Comparison of ENCODE assay signal across 8 cellular contexts in the genomic region with DNA sequence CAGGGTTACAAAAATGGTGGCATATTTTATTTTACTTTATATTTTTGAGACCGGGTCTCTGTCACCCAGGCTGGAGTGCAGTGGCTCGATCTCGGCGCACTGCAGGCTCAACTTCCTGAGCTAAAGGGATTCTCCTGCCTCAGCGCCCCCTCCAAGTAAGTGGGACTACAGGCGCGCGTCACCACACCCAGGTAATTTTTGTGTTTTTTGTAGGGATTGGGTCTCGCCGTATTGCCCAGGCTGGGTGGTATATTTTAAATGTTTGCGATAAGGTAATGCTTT. TPM values are rescaled to one million over a fixed set of nuclear protein-coding genes. Genes with fewer than 3 reads are reported as not detected.
DNase-seq lines count a peak whose midpoint lies in the region; TF ChIP-seq lines count a peak whose summit lies in the region.

No MANE protein-coding gene starts in this region.

- H3K4me2 ChIP-seq in BLaER1 treated with 17β-estradiol and CSF1 and Interleukin-3, amounts not matched to agents 10 nM and 100 nM = peak overlapping the region; percentile 85 to 99 (median 92)
- H3K4me2 ChIP-seq in MM.1S (ENCODE audit: low read depth, low read length) (peak overlapping the region; percentile 76; the same call in 1 of the 2 replicates), neural progenitor cell (peak overlapping the region; percentile 77)

- no peaks in the 10 kb centered on the region for H3K9me2 ChIP-seq in MM.1S (replicated peaks; ENCODE audit: insufficient read depth, low read length)

- peaks cover 0 to 32% (median 5%) of the 10 kb centered on the region in 11 experiments; a peak in 8 of 22 replicates for H4K20me1 ChIP-seq in BLaER1 treated with 17β-estradiol and CSF1 and Interleukin-3, amounts not matched to agents 10 nM and 100 nM
- H4K20me1 ChIP-seq in MM.1S (ENCODE audit: insufficient read depth, low read length) (no peaks in the 10 kb centered on the region), neural progenitor cell (ENCODE audit: low read depth) (no peaks in the 10 kb centered on the region)

- H3K79me2 ChIP-seq in MM.1S (ENCODE audit: low read length) (no peaks in the 10 kb centered on the region), neural progenitor cell (ENCODE audit: low read depth) (no peaks in the 10 kb centered on the region)

- H3K36me3 ChIP-seq in BLaER1 treated with 17β-estradiol and CSF1 and Interleukin-3, amounts not matched to agents 10 nM and 100 nM = peaks cover 0 to 26% (median 0%) of the 10 kb centered on the region in 11 experiments; a peak in 12 of 22 replicates
- no peaks in the 10 kb centered on the region for H3K36me3 ChIP-seq in MM.1S (replicated peaks; ENCODE audit: insufficient read depth, low read length)
- H3K36me3 ChIP-seq in neural progenitor cell = no peaks in the 10 kb centered on the region

- no peaks in the 10 kb centered on the region for H3K9me3 ChIP-seq in BLaER1 treated with 17β-estradiol and CSF1 and Interleukin-3, amounts not matched to agents 10 nM and 100 nM (replicated peaks in 1 of 11)
- H3K9me3 ChIP-seq in MM.1S (replicated peaks; ENCODE audit: insufficient read depth, low read length) = no peaks in the 10 kb centered on the region
- H3K9me3 ChIP-seq in neural progenitor cell (ENCODE audit: low read depth) = no peaks in the 10 kb centered on the region

- peak overlapping the region; percentile 79 for H3K4me3 Mint-ChIP-seq in neural progenitor cell

- TF ChIP-seq CTCF in MM.1S (IDR thresholded peaks at IDR 0.05; ENCODE audit: low read length) = no peak
- TF ChIP-seq CTCF in coronary artery (IDR thresholded peaks at IDR 0.05) = no peak
- no peak for TF ChIP-seq CTCF in neural progenitor cell (IDR thresholded peaks at IDR 0.05)

- H3K4me1 Mint-ChIP-seq in neural progenitor cell = peaks cover 20% of the 10 kb centered on the region

- H3K4me1 ChIP-seq in BLaER1 treated with 17β-estradiol and CSF1 and Interleukin-3, amounts not matched to agents 10 nM and 100 nM = peaks cover 34 to 57% (median 45%) of the 10 kb centered on the region in 10 experiments
- peaks cover 26% of the 10 kb centered on the region for H3K4me1 ChIP-seq in MM.1S (ENCODE audit: low read length)
- H3K4me1 ChIP-seq in neural progenitor cell = peaks cover 5% of the 10 kb centered on the region

- peaks cover 42% of the 10 kb centered on the region for H3K27me3 Mint-ChIP-seq in neural progenitor cell (ENCODE audit: insufficient read depth, low read depth)

- no peaks in the 10 kb centered on the region for H3K9me3 Mint-ChIP-seq in neural progenitor cell

- H2AFZ ChIP-seq in MM.1S (ENCODE audit: low read length) (no peak overlapping the region), neural progenitor cell (replicated peaks) (no peak overlapping the region)

- no peak overlapping the region; a peak in 1 of 22 replicates for H3K9ac ChIP-seq in BLaER1 treated with 17β-estradiol and CSF1 and Interleukin-3, amounts not matched to agents 10 nM and 100 nM
- no peak overlapping the region for H3K9ac ChIP-seq in MM.1S (ENCODE audit: low read length)
- no peak overlapping the region for H3K9ac ChIP-seq in neural progenitor cell

- H3K36me3 Mint-ChIP-seq in neural progenitor cell = no peaks in the 10 kb centered on the region

- H3K27ac ChIP-seq in BLaER1 treated with 17β-estradiol and CSF1 and Interleukin-3, amounts not matched to agents 10 nM and 100 nM = peak overlapping the region in 1 of 11 experiments; percentile 85; a peak in 1 of 22 replicates
- no peak overlapping the region for H3K27ac ChIP-seq in MM.1S (ENCODE audit: low read length)
- peak overlapping the region; percentile 60 to 88 for H3K27ac ChIP-seq in coronary artery
- no peak overlapping the region for H3K27ac ChIP-seq in neural progenitor cell

- H3K27ac Mint-ChIP-seq in neural progenitor cell = no peak overlapping the region

- H3K27me3 ChIP-seq in BLaER1 treated with 17β-estradiol and CSF1 and Interleukin-3, amounts not matched to agents 10 nM and 100 nM = peaks cover 0 to 55% (median 51%) of the 10 kb centered on the region in 11 experiments; a peak in 19 of 22 replicates
- H3K27me3 ChIP-seq in MM.1S (replicated peaks; ENCODE audit: insufficient read depth, low read length) (peaks cover 11% of the 10 kb centered on the region), neural progenitor cell (peaks cover 99% of the 10 kb centered on the region)

- H3F3A ChIP-seq in MM.1S (ENCODE audit: insufficient read depth, low read length) = peaks cover 13% of the 10 kb centered on the region; the same call in 1 of the 2 replicates
- H3F3A ChIP-seq in neural progenitor cell (ENCODE audit: low read depth) = peaks cover 13% of the 10 kb centered on the region

- peak overlapping the region in 5 of 10 experiments; percentile 70 to 93 (median 77); a peak in 8 of 20 replicates for H3K4me3 ChIP-seq in BLaER1 treated with 17β-estradiol and CSF1 and Interleukin-3, amounts not matched to agents 10 nM and 100 nM
- H3K4me3 ChIP-seq in MM.1S (ENCODE audit: low read length) (peak overlapping the region; percentile 59; the same call in 1 of the 2 replicates), coronary artery (peak overlapping the region; percentile 81), neural progenitor cell (peak overlapping the region; percentile 47)

- no peak for DNase-seq in MM.1S
- no peak for DNase-seq in coronary artery (ENCODE audit: low spot score)
- DNase-seq in neural progenitor cell (ENCODE audit: low spot score) = no peak
- no peak for DNase-seq in AG08396 (ENCODE audit: low spot score)
- no peak for DNase-seq in SKM-1 treated with dmso at 0.1 percent for 144 hours (lab: John Stamatoyannopoulos, UW; ENCODE audit: unreplicated experiment)
- DNase-seq in activated CD4-positive, CD25-positive, alpha-beta regulatory T cell (lab: John Stamatoyannopoulos, UW) = no peak
- DNase-seq in activated CD4-positive, alpha-beta T cell treated with anti-CD3 and anti-CD28 coated beads, Interleukin-2, amount 50 U/mL, for 1 hour = no peak

RNA-seq across cellular contexts. Expression of gene FOSL1, which starts 0.7 kb away (rescaled TPM):
- not detected in 2 replicates for total RNA-seq in neural progenitor cell (ENCODE audit: low replicate concordance)

RNA-seq across cellular contexts. Expression of gene CCDC85B, which starts 10.4 kb away (rescaled TPM):
- 3.9 and 23.1 TPM in 2 replicates for total RNA-seq in neural progenitor cell (ENCODE audit: low replicate concordance)

RNA-seq across cellular contexts. Expression of gene FIBP, which starts 12.6 kb away (rescaled TPM):
- 92.1 and 113 TPM in 2 replicates for total RNA-seq in neural progenitor cell (ENCODE audit: low replicate concordance)

RNA-seq across cellular contexts. Expression of gene C11orf68, which starts 18.0 kb away (rescaled TPM):
- 6.9 and 22.4 TPM in 2 replicates for total RNA-seq in neural progenitor cell (ENCODE audit: low replicate concordance)

RNA-seq across cellular contexts. Expression of gene DRAP1, which starts 18.4 kb away (rescaled TPM):
- 51.0 and 74.8 TPM in 2 replicates for total RNA-seq in neural progenitor cell (ENCODE audit: low replicate concordance)

Comparison
In these comparisons a context has a peak if more than half of its experiments do, and no peak if none do; other contexts are left out.
1. H3K27ac ChIP-seq: peak in coronary artery (2 of 2); none in MM.1S (single experiment) and neural progenitor cell (single experiment).
2. Peak in every context shown above with its lines, with median percentiles within 50 percentile points of each other: H3K4me2 ChIP-seq.